Comparison of ENCODE assay signal across 17 cellular contexts in the genomic region with DNA sequence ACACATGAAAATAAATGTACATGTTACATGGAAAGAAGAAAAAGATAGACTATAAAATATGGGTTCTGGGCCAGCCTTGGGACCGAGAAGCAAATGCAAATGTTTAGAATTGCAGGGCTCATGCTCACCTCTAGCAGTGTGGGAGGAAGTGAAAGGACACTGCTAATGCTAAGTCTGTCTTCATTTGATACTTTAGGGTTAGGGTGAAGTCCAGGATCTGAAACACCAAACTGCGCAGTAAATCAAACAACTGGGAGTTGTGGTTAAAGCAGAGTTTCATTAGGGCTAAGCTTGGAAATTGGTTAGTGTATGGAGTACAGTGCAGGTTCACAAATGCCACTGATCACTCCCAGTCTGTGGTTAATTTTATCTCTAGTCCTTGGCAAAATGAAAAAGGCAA.
DNase-seq lines count a peak whose midpoint lies in the region; ATAC-seq and FAIRE-seq lines count a peak whose summit lies in the region.
"Had no signal": no experiment of that assay in that cellular context is flagged by ENCODE, and none has a peak within 500 bp of the region (broad histone marks: within the 10 kb centered on the region; RNA-seq: fewer than 3 reads in every experiment).

No MANE protein-coding gene starts in this region.

- H3K27me3 ChIP-seq in small intestine (ENCODE audit: control insufficient read depth in 2 of 2, insufficient read depth in 2 of 2, low read length in 2 of 2): no peaks in the 10 kb centered on the region
- H3K27me3 ChIP-seq: heart left ventricle, ovary, Peyer's patch, uterus had no signal

- ATAC-seq in GM19043 (IDR thresholded peaks at IDR 0.05; ENCODE audit: low read depth, unreplicated experiment) (peak; percentile 76), HG02588 (IDR thresholded peaks at IDR 0.05; ENCODE audit: unreplicated experiment) (peak; percentile 73), HG03565 (IDR thresholded peaks at IDR 0.05; ENCODE audit: unreplicated experiment) (peak; percentile 75)
- ATAC-seq: activated CD8-positive, alpha-beta memory T cell treated with anti-CD3 and anti-CD28 coated beads, Interleukin-2, amount 10 ng/mL, durations not matched to agents 7 days and 5 days; heart left ventricle; WTC11 had no signal

- no peak for FAIRE-seq in small intestine (lab: Jason Lieb, UNC)

- H3K4me3 ChIP-seq in small intestine (ENCODE audit: low read depth in 1 of 2, low read length in 2 of 2): no peak overlapping the region
- H3K4me3 ChIP-seq: GM23248, heart left ventricle, ovary, Peyer's patch, skin epidermis, uterus had no signal

- WGBS in small intestine, 3 donors: 22 to 49% (median 24%) methylated on average over 2 of the region's 2 CpGs

- no peaks in the 10 kb centered on the region for H3K9me3 ChIP-seq in small intestine (ENCODE audit: control insufficient read depth, low read depth)
- H3K9me3 ChIP-seq: heart left ventricle, ovary, Peyer's patch, uterus had no signal

- peaks cover 0 to 4% of the 10 kb centered on the region in 2 donors for H3K4me1 ChIP-seq in small intestine (ENCODE audit: control insufficient read depth in 2 of 2, insufficient read depth in 1 of 2, low read depth in 1 of 2, low read length in 1 of 2)
- H3K4me1 ChIP-seq: heart left ventricle, Peyer's patch, uterus had no signal

- DNase-seq in small intestine (peak; percentile 53), GOT3 (lab: John Stamatoyannopoulos, UW) (no peak)
- DNase-seq in activated effector memory CD4-positive, alpha-beta T cell treated with Interleukin-2 at 50 U/mL for 16 hours: no peak
- no peak for DNase-seq in activated CD8-positive, alpha-beta memory T cell treated with anti-CD3 and anti-CD28 coated beads, Interleukin-2, amount 50 U/mL, for 48 hours
- DNase-seq: activated CD8-positive, alpha-beta memory T cell treated with anti-CD3 and anti-CD28 coated beads, Interleukin-2, amount 10 ng/mL, durations not matched to agents 7 days and 5 days; GM23248; heart left ventricle; kidney glomerular epithelial cell; NCI-H2081 treated with DMSO at 0.1 percent for 48 hours; ovary; Peyer's patch; uterus had no signal

- no peaks in the 10 kb centered on the region for H3K36me3 ChIP-seq in small intestine (ENCODE audit: control insufficient read depth in 2 of 2, insufficient read depth in 2 of 2, low read length in 2 of 2)
- H3K36me3 ChIP-seq: heart left ventricle, ovary, Peyer's patch, uterus had no signal

- no peak overlapping the region for H3K27ac ChIP-seq in small intestine (ENCODE audit: low read depth in 1 of 2, low read length in 1 of 2)
- H3K27ac ChIP-seq: GM23248, heart left ventricle, ovary, skin epidermis, uterus had no signal
